23 cellular contexts compared by ENCODE assay signal in genomic region chr1:203302894-203303293, GRCh38. TPM values are rescaled to one million over a fixed set of nuclear protein-coding genes. Genes with fewer than 3 reads are reported as not detected.
DNase-seq lines count a peak whose midpoint lies in the region; ATAC-seq and TF ChIP-seq lines count a peak whose summit lies in the region.
"Had no signal": no experiment of that assay in that cellular context is flagged by ENCODE, and none has a peak within 500 bp of the region (broad histone marks: within the 10 kb centered on the region; RNA-seq: fewer than 3 reads in every experiment).

No MANE protein-coding gene starts in this region.

- H3K27ac Mint-ChIP-seq in T-helper 17 cell (peak overlapping the region; percentile 99), mesothelial cell of epicardium (peak overlapping the region; percentile 26)
- peak overlapping the region; percentile 96 for H3K27ac Mint-ChIP-seq in stimulated activated naive B cell treated with anti-CD40 and anti-IgM and Interleukin-4, amounts not matched to agents 10 μg/mL and 1 μg/mL and 100 μg/mL, for 72 hours
- H3K27ac Mint-ChIP-seq: WTC11 had no signal

- no peaks in the 10 kb centered on the region for H3K27me3 Mint-ChIP-seq in T-helper 17 cell
- no peaks in the 10 kb centered on the region for H3K27me3 Mint-ChIP-seq in mesothelial cell of epicardium (ENCODE audit: low read depth)
- H3K27me3 Mint-ChIP-seq in stimulated activated naive B cell treated with anti-CD40 and anti-IgM and Interleukin-4, amounts not matched to agents 10 μg/mL and 1 μg/mL and 100 μg/mL, for 72 hours: no peaks in the 10 kb centered on the region

- no peak overlapping the region for H3K4me3 ChIP-seq in GM12865 (ENCODE audit: low read depth, low read length)
- H3K4me3 ChIP-seq: esophagus muscularis mucosa, right atrium auricular region, tibial nerve had no signal

- TF ChIP-seq CTCF in GM12865 (IDR thresholded peaks at IDR 0.05; ENCODE audit: insufficient read depth, low read depth, low read length, missing control alignments): no peak
- TF ChIP-seq CTCF in mesothelial cell of epicardium (IDR thresholded peaks at IDR 0.05; ENCODE audit: unreplicated experiment): no peak

- H3K36me3 Mint-ChIP-seq in T-helper 17 cell (ENCODE audit: low read depth) (peaks cover 12% of the 10 kb centered on the region), mesothelial cell of epicardium (peaks cover 7% of the 10 kb centered on the region)
- peaks cover 27 to 37% of the 10 kb centered on the region in 2 donors for H3K36me3 Mint-ChIP-seq in stimulated activated naive B cell treated with anti-CD40 and anti-IgM and Interleukin-4, amounts not matched to agents 10 μg/mL and 1 μg/mL and 100 μg/mL, for 72 hours
- H3K36me3 Mint-ChIP-seq: WTC11 had no signal

- ATAC-seq in T-helper 17 cell (no peak), HG02610 (IDR thresholded peaks at IDR 0.05; ENCODE audit: unreplicated experiment) (no peak)
- ATAC-seq in stimulated activated naive B cell treated with anti-CD40 and anti-IgM and Interleukin-4, amounts not matched to agents 10 μg/mL and 1 μg/mL and 100 μg/mL, for 72 hours (replicated peaks): no peak
- ATAC-seq: activated T-cell treated with anti-CD3 and anti-CD28 coated beads, Interleukin-2, amount 50 U/mL, for 72 hours; left colon; WTC11 had no signal

- H3K4me3 Mint-ChIP-seq in T-helper 17 cell (no peak overlapping the region), mesothelial cell of epicardium (no peak overlapping the region)
- no peak overlapping the region for H3K4me3 Mint-ChIP-seq in stimulated activated naive B cell treated with anti-CD40 and anti-IgM and Interleukin-4, amounts not matched to agents 10 μg/mL and 1 μg/mL and 100 μg/mL, for 72 hours
- H3K4me3 Mint-ChIP-seq: WTC11 had no signal

- H3K4me1 Mint-ChIP-seq in T-helper 17 cell (peaks cover 54% of the 10 kb centered on the region), mesothelial cell of epicardium (peaks cover 49% of the 10 kb centered on the region)
- peaks cover 53 to 72% of the 10 kb centered on the region in 2 donors for H3K4me1 Mint-ChIP-seq in stimulated activated naive B cell treated with anti-CD40 and anti-IgM and Interleukin-4, amounts not matched to agents 10 μg/mL and 1 μg/mL and 100 μg/mL, for 72 hours

- no peaks in the 10 kb centered on the region for H3K9me3 Mint-ChIP-seq in mesothelial cell of epicardium
- no peaks in the 10 kb centered on the region for H3K9me3 Mint-ChIP-seq in stimulated activated naive B cell treated with anti-CD40 and anti-IgM and Interleukin-4, amounts not matched to agents 10 μg/mL and 1 μg/mL and 100 μg/mL, for 72 hours
- H3K9me3 Mint-ChIP-seq: activated T-cell treated with anti-CD3 and anti-CD28 coated beads, Interleukin-2, amount 50 U/mL, for 72 hours; WTC11 had no signal

- DNase-seq in GM12865 (ENCODE audit: low read depth) (peak; percentile 34), T-helper 17 cell (no peak), mesothelial cell of epicardium (ENCODE audit: low spot score in 2 of 2, unreplicated experiment in 2 of 2) (no peak), AML-193 (lab: John Stamatoyannopoulos, UW) (no peak), NCI-H187 (lab: John Stamatoyannopoulos, UW) (no peak)
- no peak for DNase-seq in stimulated activated naive B cell treated with anti-CD40 and anti-IgM and Interleukin-4, amounts not matched to agents 10 μg/mL and 1 μg/mL and 100 μg/mL, for 72 hours
- DNase-seq: activated CD8-positive, alpha-beta memory T cell treated with anti-CD3 and anti-CD28 coated beads for 24 hours; activated T-cell treated with anti-CD3 and anti-CD28 coated beads, Interleukin-2, amount 50 U/mL, for 72 hours; caudate nucleus; GF-D8; KBM-7; midbrain; NCI-H1092 treated with DMSO at 0.1 percent for 48 hours; NCI-H2171 treated with DMSO at 0.1 percent for 48 hours; occipital lobe; stimulated activated naive CD4-positive, alpha-beta T cell; T-helper 2 cell had no signal

- H3K9me3 ChIP-seq in T-helper 17 cell (ENCODE audit: control insufficient read depth, low read length, poor library complexity, severe bottlenecking): peaks cover 5% of the 10 kb centered on the region
- H3K9me3 ChIP-seq: esophagus muscularis mucosa, right atrium auricular region, tibial nerve had no signal

RNA-seq across cellular contexts. Expression of gene BTG2, which starts 2.4 kb away (rescaled TPM):
- 100 to 1,000 TPM; 584 to 606 TPM for total RNA-seq in T-helper 17 cell
- 186 to 192 TPM (median 191 TPM) in 3 replicates for total RNA-seq in mesothelial cell of epicardium

RNA-seq across cellular contexts. Expression of gene FMOD, which starts 48.0 kb away (rescaled TPM):
- not detected for total RNA-seq in T-helper 17 cell
- total RNA-seq in mesothelial cell of epicardium: 77.3 to 86.0 TPM (median 82.1 TPM) in 3 replicates

Comparison
In these comparisons a context has a peak if more than half of its experiments do, and no peak if none do; other contexts are left out.
1. H3K27ac Mint-ChIP-seq: peak in every context shown above with its lines; median percentile 99 in T-helper 17 cell; 96 in stimulated activated naive B cell treated with anti-CD40 and anti-IgM and Interleukin-4, amounts not matched to agents 10 μg/mL and 1 μg/mL and 100 μg/mL, for 72 hours; 26 in mesothelial cell of epicardium.
2. RNA of gene FMOD, which starts 48.0 kb away (total RNA-seq): 77.3 to 86.0 TPM in mesothelial cell of epicardium; not detected in T-helper 17 cell; every median in the first group is over 10 times any median in the second.